ENCODE assay signal across 1 cellular context in the genomic region with DNA sequence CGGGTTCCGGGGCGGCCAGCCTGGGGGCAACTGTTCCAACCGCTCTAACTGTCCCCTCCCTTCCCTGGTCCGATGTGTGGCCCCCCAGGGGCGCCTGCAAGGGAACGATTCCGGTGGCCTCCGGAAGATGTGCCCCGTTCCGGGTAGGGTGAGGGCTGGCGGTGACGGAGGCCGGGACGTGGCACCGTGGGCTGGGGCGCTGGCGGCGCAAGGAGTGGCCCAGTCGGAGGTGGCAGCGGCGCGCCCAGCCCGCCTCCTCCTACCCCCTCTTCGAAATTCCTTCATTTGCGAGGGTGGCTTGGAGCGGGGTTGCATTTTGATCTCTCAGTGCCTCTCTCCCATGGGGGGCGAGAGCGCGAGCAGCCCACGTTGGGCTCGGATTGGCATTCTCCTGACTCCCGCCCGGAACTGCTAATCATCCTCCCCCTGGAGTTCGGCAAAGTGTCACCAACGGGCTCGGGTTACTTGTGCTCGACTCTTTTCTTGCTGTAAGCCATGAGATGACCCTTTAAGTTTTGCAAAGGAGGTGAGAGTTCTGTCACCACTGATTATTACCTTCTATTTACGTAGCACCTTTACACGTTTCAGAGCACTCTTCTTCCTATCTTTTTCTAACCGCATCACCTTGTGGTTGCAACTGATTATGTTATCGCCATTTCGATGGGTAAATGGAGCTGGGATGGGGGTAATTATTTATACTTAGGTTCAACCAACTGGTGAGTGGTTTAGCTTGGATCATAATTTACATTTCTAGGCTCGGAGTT.
TF ChIP-seq lines count a peak whose summit lies in the region.

No MANE protein-coding gene starts in this region.

TF ChIP-seq in HepG2, 621 proteins besides CTCF, POLR2A, EP300 and RAD21 (continued from another document):
- TF ChIP-seq, protein P1, sequence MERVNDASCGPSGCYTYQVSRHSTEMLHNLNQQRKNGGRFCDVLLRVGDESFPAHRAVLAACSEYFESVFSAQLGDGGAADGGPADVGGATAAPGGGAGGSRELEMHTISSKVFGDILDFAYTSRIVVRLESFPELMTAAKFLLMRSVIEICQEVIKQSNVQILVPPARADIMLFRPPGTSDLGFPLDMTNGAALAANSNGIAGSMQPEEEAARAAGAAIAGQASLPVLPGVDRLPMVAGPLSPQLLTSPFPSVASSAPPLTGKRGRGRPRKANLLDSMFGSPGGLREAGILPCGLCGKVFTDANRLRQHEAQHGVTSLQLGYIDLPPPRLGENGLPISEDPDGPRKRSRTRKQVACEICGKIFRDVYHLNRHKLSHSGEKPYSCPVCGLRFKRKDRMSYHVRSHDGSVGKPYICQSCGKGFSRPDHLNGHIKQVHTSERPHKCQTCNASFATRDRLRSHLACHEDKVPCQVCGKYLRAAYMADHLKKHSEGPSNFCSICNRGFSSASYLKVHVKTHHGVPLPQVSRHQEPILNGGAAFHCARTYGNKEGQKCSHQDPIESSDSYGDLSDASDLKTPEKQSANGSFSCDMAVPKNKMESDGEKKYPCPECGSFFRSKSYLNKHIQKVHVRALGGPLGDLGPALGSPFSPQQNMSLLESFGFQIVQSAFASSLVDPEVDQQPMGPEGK (CRISPR knock-in tag; IDR thresholded peaks at IDR 0.05) = peak; percentile 62; the same call in 1 of the 2 replicates
- TF ChIP-seq XRCC5 (optimal IDR thresholded peaks at IDR 0.05; ENCODE audit: low read length) = peak; percentile 23
- TF ChIP-seq, protein P2, sequence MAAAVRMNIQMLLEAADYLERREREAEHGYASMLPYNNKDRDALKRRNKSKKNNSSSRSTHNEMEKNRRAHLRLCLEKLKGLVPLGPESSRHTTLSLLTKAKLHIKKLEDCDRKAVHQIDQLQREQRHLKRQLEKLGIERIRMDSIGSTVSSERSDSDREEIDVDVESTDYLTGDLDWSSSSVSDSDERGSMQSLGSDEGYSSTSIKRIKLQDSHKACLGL (CRISPR knock-in tag; IDR thresholded peaks at IDR 0.05) = 0 out of 2 replicates have a peak, but pooled peaks have one; percentile 16
- 0 out of 2 replicates have a peak, but pooled peaks have one; percentile 1 for TF ChIP-seq IRF2 (CRISPR knock-in tag; IDR thresholded peaks at IDR 0.05)
- peak; percentile 15; the same call in 1 of the 2 replicates for TF ChIP-seq TGIF2 (CRISPR knock-in tag; IDR thresholded peaks at IDR 0.05)
- 0 out of 2 replicates have a peak, but pooled peaks have one; percentile 56 for TF ChIP-seq ZNF564 (CRISPR knock-in tag; IDR thresholded peaks at IDR 0.05)
- TF ChIP-seq, protein P3, sequence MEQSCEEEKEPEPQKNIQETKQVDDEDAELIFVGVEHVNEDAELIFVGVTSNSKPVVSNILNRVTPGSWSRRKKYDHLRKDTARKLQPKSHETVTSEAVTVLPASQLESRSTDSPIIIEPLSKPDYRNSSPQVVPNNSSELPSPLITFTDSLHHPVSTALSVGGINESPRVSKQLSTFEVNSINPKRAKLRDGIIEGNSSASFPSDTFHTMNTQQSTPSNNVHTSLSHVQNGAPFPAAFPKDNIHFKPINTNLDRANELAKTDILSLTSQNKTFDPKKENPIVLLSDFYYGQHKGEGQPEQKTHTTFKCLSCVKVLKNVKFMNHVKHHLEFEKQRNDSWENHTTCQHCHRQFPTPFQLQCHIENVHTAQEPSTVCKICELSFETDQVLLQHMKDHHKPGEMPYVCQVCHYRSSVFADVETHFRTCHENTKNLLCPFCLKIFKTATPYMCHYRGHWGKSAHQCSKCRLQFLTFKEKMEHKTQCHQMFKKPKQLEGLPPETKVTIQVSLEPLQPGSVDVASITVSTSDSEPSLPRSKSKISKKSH (CRISPR knock-in tag; IDR thresholded peaks at IDR 0.05; ENCODE audit: borderline replicate concordance) = 0 out of 2 replicates have a peak, but pooled peaks have one; percentile 47
- TF ChIP-seq RBFOX2 (IDR thresholded peaks at IDR 0.05; ENCODE audit: low read depth, low read length) = peak; percentile 85
- TF ChIP-seq NRL (CRISPR knock-in tag; IDR thresholded peaks at IDR 0.05; ENCODE audit: borderline replicate concordance) = peak; percentile 89; the same call in 1 of the 2 replicates
- TF ChIP-seq DMAP1 (CRISPR knock-in tag; IDR thresholded peaks at IDR 0.05) = peak; percentile 68
- TF ChIP-seq, protein P4, sequence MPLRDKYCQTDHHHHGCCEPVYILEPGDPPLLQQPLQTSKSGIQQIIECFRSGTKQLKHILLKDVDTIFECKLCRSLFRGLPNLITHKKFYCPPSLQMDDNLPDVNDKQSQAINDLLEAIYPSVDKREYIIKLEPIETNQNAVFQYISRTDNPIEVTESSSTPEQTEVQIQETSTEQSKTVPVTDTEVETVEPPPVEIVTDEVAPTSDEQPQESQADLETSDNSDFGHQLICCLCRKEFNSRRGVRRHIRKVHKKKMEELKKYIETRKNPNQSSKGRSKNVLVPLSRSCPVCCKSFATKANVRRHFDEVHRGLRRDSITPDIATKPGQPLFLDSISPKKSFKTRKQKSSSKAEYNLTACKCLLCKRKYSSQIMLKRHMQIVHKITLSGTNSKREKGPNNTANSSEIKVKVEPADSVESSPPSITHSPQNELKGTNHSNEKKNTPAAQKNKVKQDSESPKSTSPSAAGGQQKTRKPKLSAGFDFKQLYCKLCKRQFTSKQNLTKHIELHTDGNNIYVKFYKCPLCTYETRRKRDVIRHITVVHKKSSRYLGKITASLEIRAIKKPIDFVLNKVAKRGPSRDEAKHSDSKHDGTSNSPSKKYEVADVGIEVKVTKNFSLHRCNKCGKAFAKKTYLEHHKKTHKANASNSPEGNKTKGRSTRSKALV (CRISPR knock-in tag; IDR thresholded peaks at IDR 0.05) = 0 out of 2 replicates have a peak, but pooled peaks have one; percentile 14
- peak; percentile 75 for TF ChIP-seq ASH2L (IDR thresholded peaks at IDR 0.05; ENCODE audit: insufficient read length, low read depth, low read length)
- TF ChIP-seq ZNF761 (CRISPR knock-in tag; conservative IDR thresholded peaks at IDR 0.05) = 0 out of 2 replicates have a peak, but pooled peaks have one; percentile 6
- no peak for TF ChIP-seq ZNF354B (CRISPR knock-in tag; IDR thresholded peaks at IDR 0.05)
- no peak for TF ChIP-seq ZNF619 (CRISPR knock-in tag; IDR thresholded peaks at IDR 0.05)
- peak; percentile 59 for TF ChIP-seq ZNF329 (CRISPR knock-in tag; IDR thresholded peaks at IDR 0.05; ENCODE audit: low read depth)
- TF ChIP-seq KMT2A (CRISPR knock-in tag; IDR thresholded peaks at IDR 0.05) = peak; percentile 75; the same call in 1 of the 2 replicates
- 0 out of 2 replicates have a peak, but pooled peaks have one; percentile 37 for TF ChIP-seq ZNF747 (CRISPR knock-in tag; IDR thresholded peaks at IDR 0.05; ENCODE audit: borderline replicate concordance)
- no peak for TF ChIP-seq MTA3 (CRISPR knock-in tag; IDR thresholded peaks at IDR 0.05)
- peak; percentile 95 for TF ChIP-seq HNRNPLL (IDR thresholded peaks at IDR 0.05; ENCODE audit: low read depth, low read length, poor library complexity, severe bottlenecking)
- TF ChIP-seq, protein P5, sequence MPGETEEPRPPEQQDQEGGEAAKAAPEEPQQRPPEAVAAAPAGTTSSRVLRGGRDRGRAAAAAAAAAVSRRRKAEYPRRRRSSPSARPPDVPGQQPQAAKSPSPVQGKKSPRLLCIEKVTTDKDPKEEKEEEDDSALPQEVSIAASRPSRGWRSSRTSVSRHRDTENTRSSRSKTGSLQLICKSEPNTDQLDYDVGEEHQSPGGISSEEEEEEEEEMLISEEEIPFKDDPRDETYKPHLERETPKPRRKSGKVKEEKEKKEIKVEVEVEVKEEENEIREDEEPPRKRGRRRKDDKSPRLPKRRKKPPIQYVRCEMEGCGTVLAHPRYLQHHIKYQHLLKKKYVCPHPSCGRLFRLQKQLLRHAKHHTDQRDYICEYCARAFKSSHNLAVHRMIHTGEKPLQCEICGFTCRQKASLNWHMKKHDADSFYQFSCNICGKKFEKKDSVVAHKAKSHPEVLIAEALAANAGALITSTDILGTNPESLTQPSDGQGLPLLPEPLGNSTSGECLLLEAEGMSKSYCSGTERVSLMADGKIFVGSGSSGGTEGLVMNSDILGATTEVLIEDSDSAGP (CRISPR knock-in tag; IDR thresholded peaks at IDR 0.05; ENCODE audit: borderline replicate concordance) = peak; percentile 18; the same call in 1 of the 2 replicates
- TF ChIP-seq ZKSCAN5 (CRISPR knock-in tag; IDR thresholded peaks at IDR 0.05) = peak; percentile 84
- no peak for TF ChIP-seq ZNF430 (CRISPR knock-in tag; IDR thresholded peaks at IDR 0.05)
- TF ChIP-seq, protein P6, sequence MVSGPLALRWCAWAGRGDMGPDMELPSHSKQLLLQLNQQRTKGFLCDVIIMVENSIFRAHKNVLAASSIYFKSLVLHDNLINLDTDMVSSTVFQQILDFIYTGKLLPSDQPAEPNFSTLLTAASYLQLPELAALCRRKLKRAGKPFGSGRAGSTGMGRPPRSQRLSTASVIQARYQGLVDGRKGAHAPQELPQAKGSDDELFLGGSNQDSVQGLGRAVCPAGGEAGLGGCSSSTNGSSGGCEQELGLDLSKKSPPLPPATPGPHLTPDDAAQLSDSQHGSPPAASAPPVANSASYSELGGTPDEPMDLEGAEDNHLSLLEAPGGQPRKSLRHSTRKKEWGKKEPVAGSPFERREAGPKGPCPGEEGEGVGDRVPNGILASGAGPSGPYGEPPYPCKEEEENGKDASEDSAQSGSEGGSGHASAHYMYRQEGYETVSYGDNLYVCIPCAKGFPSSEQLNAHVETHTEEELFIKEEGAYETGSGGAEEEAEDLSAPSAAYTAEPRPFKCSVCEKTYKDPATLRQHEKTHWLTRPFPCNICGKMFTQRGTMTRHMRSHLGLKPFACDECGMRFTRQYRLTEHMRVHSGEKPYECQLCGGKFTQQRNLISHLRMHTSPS (CRISPR knock-in tag; IDR thresholded peaks at IDR 0.05; ENCODE audit: low read depth) = peak; percentile 66; the same call in 1 of the 2 replicates
- TF ChIP-seq TP53 (CRISPR knock-in tag; conservative IDR thresholded peaks at IDR 0.05) = peak; percentile 5; the same call in 1 of the 2 replicates
- no peak for TF ChIP-seq ZFYVE20 (CRISPR knock-in tag; IDR thresholded peaks at IDR 0.05; ENCODE audit: borderline replicate concordance, low read depth)
- TF ChIP-seq ATF7-NPFF (CRISPR knock-in tag; IDR thresholded peaks at IDR 0.05; ENCODE audit: low read depth) = peak; percentile 4; the same call in 1 of the 2 replicates
- TF ChIP-seq REXO4 (CRISPR knock-in tag; IDR thresholded peaks at IDR 0.05; ENCODE audit: borderline replicate concordance) = 0 out of 2 replicates have a peak, but pooled peaks have one; percentile 10
- peak; percentile 63; the same call in 1 of the 2 replicates for TF ChIP-seq ZNF224 (CRISPR knock-in tag; IDR thresholded peaks at IDR 0.05)
